9 cellular contexts compared by ENCODE assay signal in genomic region chr10:98361131-98361633, GRCh38. TPM values are rescaled to one million over a fixed set of nuclear protein-coding genes. Genes with fewer than 3 reads are reported as not detected.
DNase-seq lines count a peak whose midpoint lies in the region; ATAC-seq, FAIRE-seq and TF ChIP-seq lines count a peak whose summit lies in the region.
"Had no signal": no experiment of that assay in that cellular context is flagged by ENCODE, and none has a peak within 500 bp of the region (broad histone marks: within the 10 kb centered on the region; RNA-seq: fewer than 3 reads in every experiment).

No MANE protein-coding gene starts in this region.

- peak; percentile 48 for DNase-seq in CD14-positive monocyte (ENCODE audit: low spot score)
- DNase-seq in activated CD4-positive, alpha-beta memory T cell treated with anti-CD3 and anti-CD28 coated beads for 36 hours = peak; percentile 72
- DNase-seq in fibroblast of the conjunctiva (ENCODE audit: low read depth) = peak; percentile 90
- peak; percentile 70 for DNase-seq in pons (ENCODE audit: low spot score)
- DNase-seq in SW 1271 (lab: John Stamatoyannopoulos, UW) = no peak
- no peak for DNase-seq in urothelium cell line (ENCODE audit: low spot score)
- DNase-seq: natural killer cell had no signal

- POLR2A ChIA-PET in activated CD4-positive, alpha-beta memory T cell treated with anti-CD3 and anti-CD28 coated beads for 36 hours (lab: Charles Lee) = no interaction called here

- peaks cover 14% of the 10 kb centered on the region for H3K4me1 Mint-ChIP-seq in CD14-positive monocyte
- H3K4me1 Mint-ChIP-seq in activated CD4-positive, alpha-beta memory T cell treated with anti-CD3 and anti-CD28 coated beads for 36 hours (ENCODE audit: low read depth) = peaks cover 4% of the 10 kb centered on the region

- ATAC-seq in GM19328 (IDR thresholded peaks at IDR 0.05; ENCODE audit: unreplicated experiment) (peak; percentile 96), HG03432 (IDR thresholded peaks at IDR 0.05; ENCODE audit: unreplicated experiment) (peak; percentile 98)

- H3K27me3 Mint-ChIP-seq in CD14-positive monocyte (ENCODE audit: low read depth in 3 of 3) = peaks cover 0 to 2% (median 1%) of the 10 kb centered on the region in 3 donors
- H3K27me3 Mint-ChIP-seq in activated CD4-positive, alpha-beta memory T cell treated with anti-CD3 and anti-CD28 coated beads for 36 hours = peaks cover 12% of the 10 kb centered on the region

- no peak for FAIRE-seq in urothelium cell line (lab: Jason Lieb, UNC)

- no peak for TF ChIP-seq CTCF in CD14-positive monocyte (IDR thresholded peaks at IDR 0.05)

- peak overlapping the region; percentile 57 to 76 for H3K4me3 Mint-ChIP-seq in CD14-positive monocyte
- no peak overlapping the region for H3K4me3 Mint-ChIP-seq in activated CD4-positive, alpha-beta memory T cell treated with anti-CD3 and anti-CD28 coated beads for 36 hours
- H3K4me3 Mint-ChIP-seq: natural killer cell had no signal

- H3K9me3 Mint-ChIP-seq in CD14-positive monocyte = no peaks in the 10 kb centered on the region
- H3K9me3 Mint-ChIP-seq in activated CD4-positive, alpha-beta memory T cell treated with anti-CD3 and anti-CD28 coated beads for 36 hours = no peaks in the 10 kb centered on the region
- H3K9me3 Mint-ChIP-seq: natural killer cell had no signal

- H3K27ac Mint-ChIP-seq in CD14-positive monocyte = peak overlapping the region in 4 of 7 donors; percentile 4 to 84 (median 64)
- H3K27ac Mint-ChIP-seq in activated CD4-positive, alpha-beta memory T cell treated with anti-CD3 and anti-CD28 coated beads for 36 hours = no peak overlapping the region

- CTCF ChIA-PET in activated CD4-positive, alpha-beta memory T cell treated with anti-CD3 and anti-CD28 coated beads for 36 hours (lab: Charles Lee) = no interaction called here

- no peaks in the 10 kb centered on the region for H3K36me3 Mint-ChIP-seq in CD14-positive monocyte
- H3K36me3 Mint-ChIP-seq in activated CD4-positive, alpha-beta memory T cell treated with anti-CD3 and anti-CD28 coated beads for 36 hours = no peaks in the 10 kb centered on the region
- H3K36me3 Mint-ChIP-seq: natural killer cell had no signal

- intact Hi-C loops in CD14-positive monocyte (cut with micrococcal nuclease) = no loop called here
- intact Hi-C loops in activated CD4-positive, alpha-beta memory T cell treated with anti-CD3 and anti-CD28 coated beads for 36 hours (cut with micrococcal nuclease) = loop anchor here (1.0 kb wide), 1 partner anchor 43 kb away; no protein-coding TSS in a partner anchor

RNA-seq across cellular contexts. Expression of gene PYROXD2, which starts 53.8 kb away (rescaled TPM):
- polyA plus RNA-seq in CD14-positive monocyte = under 1 TPM; 0.27 to 1.00 TPM
- 1 to 10 TPM; 4.7 to 5.3 TPM for total RNA-seq in activated CD4-positive, alpha-beta memory T cell treated with anti-CD3 and anti-CD28 coated beads for 36 hours

Comparison
In these comparisons a context has a peak if more than half of its experiments do, and no peak if none do; other contexts are left out.
1. DNase-seq: peak in CD14-positive monocyte (single experiment), activated CD4-positive, alpha-beta memory T cell treated with anti-CD3 and anti-CD28 coated beads for 36 hours (single experiment), fibroblast of the conjunctiva (single experiment) and pons (single experiment); none in SW 1271 (0 of 2) and urothelium cell line (single experiment).